Comparison of ENCODE assay signal across 14 cellular contexts in genomic region chr21:33132054-33132453, GRCh38.
DNase-seq lines count a peak whose midpoint lies in the region; ATAC-seq, FAIRE-seq and TF ChIP-seq lines count a peak whose summit lies in the region.
"Had no signal": no experiment of that assay in that cellular context is flagged by ENCODE, and none has a peak within 500 bp of the region (broad histone marks: within the 10 kb centered on the region; RNA-seq: fewer than 3 reads in every experiment).

No MANE protein-coding gene starts in this region.

- H3K27ac ChIP-seq in mammary epithelial cell (ENCODE audit: insufficient read depth, low read depth, low read length) (no peak overlapping the region), upper lobe of right lung (no peak overlapping the region)
- H3K27ac ChIP-seq: ovary had no signal

- H3K79me2 ChIP-seq in mammary epithelial cell (ENCODE audit: insufficient read depth, low read length), result no peaks in the 10 kb centered on the region

- CTCF ChIA-PET in MCF 10A (lab: Yijun Ruan, JAX) (interaction anchor here (0.6 to 2.4 kb wide), 4 partner anchors 12 to 138 kb away, joined by 3 to 7 read pairs (median 5); no protein-coding TSS in a partner anchor), mammary epithelial cell (lab: Charles Lee; ENCODE audit: low non-redundant PET) (no interaction called here)

- no peaks in the 10 kb centered on the region for H3K4me1 Mint-ChIP-seq in MCF 10A (ENCODE audit: insufficient read depth, unreplicated experiment)

- no peaks in the 10 kb centered on the region for H3K36me3 ChIP-seq in mammary epithelial cell (ENCODE audit: insufficient read depth, low read length)
- no peaks in the 10 kb centered on the region for H3K36me3 ChIP-seq in upper lobe of right lung
- H3K36me3 ChIP-seq: ovary had no signal

- TF ChIP-seq CTCF in MCF 10A (IDR thresholded peaks at IDR 0.05; ENCODE audit: unreplicated experiment) (peak; percentile 35), mammary epithelial cell (conservative IDR thresholded peaks at IDR 0.05 in 1 of 2, IDR thresholded peaks at IDR 0.05 in 1 of 2; ENCODE audit: extremely low read depth in 1 of 2, insufficient read depth in 1 of 2, low read depth in 1 of 2, low read length in 2 of 2) (peak in 1 of 2 donors; percentile 47), NB4 (IDR thresholded peaks at IDR 0.05; ENCODE audit: low read depth, low read length) (peak; percentile 32), epithelial cell of esophagus (IDR thresholded peaks at IDR 0.05; ENCODE audit: insufficient read depth, low read depth, low read length, missing control alignments) (peak; percentile 20), upper lobe of right lung (IDR thresholded peaks at IDR 0.05) (peak; percentile 15)

- H3K4me3 Mint-ChIP-seq in MCF 10A (ENCODE audit: unreplicated experiment), result no peak overlapping the region
- H3K4me3 Mint-ChIP-seq: T-helper 1 cell treated with Interleukin-12 subunit alpha and Interleukin-12 subunit beta and Interleukin-4 antibody, amounts not matched to agents 30 μg/mL and 1 μg/mL, for 36 hours had no signal

- DNase-seq in MCF 10A (ENCODE audit: unreplicated experiment), result peak; percentile 14
- DNase-seq in mammary epithelial cell, result no peak
- DNase-seq in NB4 (ENCODE audit: low read depth), result no peak
- DNase-seq in epithelial cell of esophagus (ENCODE audit: low read depth), result peak; percentile 10
- no peak for DNase-seq in upper lobe of right lung
- no peak for DNase-seq in NCI-H1048 (lab: John Stamatoyannopoulos, UW)
- DNase-seq in NCI-H2227 (lab: John Stamatoyannopoulos, UW; ENCODE audit: unreplicated experiment), result no peak
- no peak for DNase-seq in H54 (ENCODE audit: insufficient read length, low spot score)
- DNase-seq: NCI-H1417 treated with DMSO at 0.1 percent for 48 hours; NCI-H510A; ovary; stimulated activated CD4-positive, alpha-beta T cell treated with anti-CD3 and anti-CD28 coated beads, Interleukin-12 subunit alpha, Interleukin-12 subunit beta, amount 100 ng/mL, for 4 hours had no signal

- 75% methylated on average over 3 of the region's 3 CpGs for WGBS in mammary epithelial cell (ENCODE audit: low coverage, missing lambda C conversion rate)

- H3K27me3 ChIP-seq in mammary epithelial cell (ENCODE audit: insufficient read depth, low read length) (no peaks in the 10 kb centered on the region), upper lobe of right lung (peaks cover 20% of the 10 kb centered on the region)
- H3K27me3 ChIP-seq: ovary had no signal

- H3K4me3 ChIP-seq in mammary epithelial cell (replicated peaks in 1 of 3; ENCODE audit: insufficient read depth in 1 of 3, low read depth in 2 of 3, low read length in 3 of 3), result no peak overlapping the region
- no peak overlapping the region for H3K4me3 ChIP-seq in NB4 (ENCODE audit: low read depth, low read length)
- no peak overlapping the region for H3K4me3 ChIP-seq in epithelial cell of esophagus (ENCODE audit: low read length)
- H3K4me3 ChIP-seq in upper lobe of right lung, result no peak overlapping the region
- H3K4me3 ChIP-seq: ovary had no signal

- intact Hi-C loops in MCF 10A (cut with micrococcal nuclease) (loop anchor here (1.0 kb wide), 1 partner anchor 65 kb away; no protein-coding TSS in a partner anchor), mammary epithelial cell (cut with micrococcal nuclease) (loop anchor here (1.0 to 10.0 kb wide), 2 partner anchors 65 to 313 kb away; no protein-coding TSS in a partner anchor), upper lobe of right lung (cut with DNase I) (no loop called here)

- no peaks in the 10 kb centered on the region for H4K20me1 ChIP-seq in mammary epithelial cell (ENCODE audit: insufficient read depth, low read length)

- H3K27ac Mint-ChIP-seq in MCF 10A (ENCODE audit: low read depth, unreplicated experiment), result no peak overlapping the region
- H3K27ac Mint-ChIP-seq: T-helper 1 cell treated with Interleukin-12 subunit alpha and Interleukin-12 subunit beta and Interleukin-4 antibody, amounts not matched to agents 30 μg/mL and 1 μg/mL, for 36 hours had no signal

- H3K27me3 Mint-ChIP-seq in MCF 10A (ENCODE audit: insufficient read depth, unreplicated experiment), result peaks cover 92% of the 10 kb centered on the region

- H2AFZ ChIP-seq in mammary epithelial cell (ENCODE audit: low read depth, low read length), result no peak overlapping the region

- no peak for FAIRE-seq in H54 (lab: Jason Lieb, UNC)
- FAIRE-seq: RCC 7860 had no signal

- in situ Hi-C loops in mammary epithelial cell (cut with MboI; ENCODE audit: low sequenced_read_pairs in 2 of 2), result no loop called here

- BruUV-seq in MCF 10A (replicated peaks; lab: Mats Ljungman, UMichigan) (no TSS peak), mammary epithelial cell (replicated peaks; lab: Mats Ljungman, UMichigan) (no TSS peak)

- H3K4me2 ChIP-seq in mammary epithelial cell (ENCODE audit: insufficient read depth, low read depth, low read length), result no peak overlapping the region

- no peak for TF ChIP-seq POLR2A in NB4 (IDR thresholded peaks at IDR 0.05; ENCODE audit: extremely low read depth, insufficient read length)
- no peak for TF ChIP-seq POLR2A in H54 (IDR thresholded peaks at IDR 0.05; ENCODE audit: low read depth, low read length)

- POLR2A ChIA-PET in MCF 10A (lab: Yijun Ruan, JAX), result no interaction called here

- no peaks in the 10 kb centered on the region for H3K36me3 Mint-ChIP-seq in MCF 10A (ENCODE audit: insufficient read depth, unreplicated experiment)

- H3K9me3 ChIP-seq in mammary epithelial cell (replicated peaks; ENCODE audit: insufficient read depth, low read length) (no peaks in the 10 kb centered on the region), upper lobe of right lung (no peaks in the 10 kb centered on the region)
- H3K9me3 ChIP-seq: ovary had no signal

- ATAC-seq in upper lobe of right lung, result no peak

- H3K9me3 Mint-ChIP-seq in MCF 10A (ENCODE audit: unreplicated experiment), result no peaks in the 10 kb centered on the region
- H3K9me3 Mint-ChIP-seq: T-helper 1 cell treated with Interleukin-12 subunit alpha and Interleukin-12 subunit beta and Interleukin-4 antibody, amounts not matched to agents 30 μg/mL and 1 μg/mL, for 36 hours had no signal

- dilution Hi-C loops in mammary epithelial cell (cut with HindIII; ENCODE audit: low sequenced_read_pairs), result no loop called here

- H3K4me1 ChIP-seq in mammary epithelial cell (ENCODE audit: insufficient read depth, low read length) (no peaks in the 10 kb centered on the region), upper lobe of right lung (peaks cover 4% of the 10 kb centered on the region)

- H3K9ac ChIP-seq in mammary epithelial cell (ENCODE audit: insufficient read depth, low read length), result no peak overlapping the region

Comparison
In these comparisons a context has a peak if more than half of its experiments do, and no peak if none do; other contexts are left out.
1. DNase-seq: peak in MCF 10A (single experiment) and epithelial cell of esophagus (single experiment); none in mammary epithelial cell (single experiment), NB4 (single experiment), upper lobe of right lung (single experiment), NCI-H1048 (single experiment), NCI-H2227 (single experiment) and H54 (single experiment).